1 cellular context compared by ENCODE assay signal in the genomic region with DNA sequence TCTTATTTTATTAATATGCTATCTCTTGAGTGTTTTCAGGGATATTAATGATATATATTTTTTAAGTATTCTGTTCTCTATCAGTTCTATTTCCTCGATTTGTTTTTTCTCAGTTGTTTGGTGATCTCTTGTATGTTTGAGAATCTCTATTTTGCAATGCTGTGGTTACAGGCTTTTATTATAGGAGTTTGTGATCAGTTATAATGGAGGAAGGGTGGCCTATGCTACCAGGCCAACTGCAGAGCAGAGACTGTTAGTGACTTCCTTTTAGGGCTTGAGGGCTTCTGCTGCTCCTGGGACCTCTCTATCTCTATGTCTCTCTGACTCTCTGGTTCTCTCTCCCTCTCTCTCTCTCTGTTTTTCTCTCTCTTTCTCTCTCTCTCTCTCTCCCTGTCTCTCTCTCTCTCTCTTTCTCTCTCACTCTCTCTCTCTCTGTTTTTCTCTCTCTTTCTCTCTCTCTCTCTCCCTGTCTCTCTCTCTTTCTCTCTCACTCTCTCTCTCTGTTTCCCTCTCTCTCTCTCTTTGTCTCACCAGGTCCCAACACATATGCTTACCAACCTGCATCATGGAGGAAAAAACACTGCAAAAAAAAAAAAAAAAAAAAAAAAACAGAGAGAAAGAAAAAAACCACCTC.
A peak's percentile ranks its signal among the peaks of the same experiment; 100 is the strongest.
TF ChIP-seq lines count a peak whose summit lies in the region.

No MANE protein-coding gene starts in this region.

TF ChIP-seq in HEK293, 187 proteins besides CTCF, POLR2A, EP300 and RAD21 (continued from another document):
- TF ChIP-seq ZNF596 (tag by site-specific recombination; IDR thresholded peaks at IDR 0.05) = peak; percentile 100
- TF ChIP-seq, protein P1, sequence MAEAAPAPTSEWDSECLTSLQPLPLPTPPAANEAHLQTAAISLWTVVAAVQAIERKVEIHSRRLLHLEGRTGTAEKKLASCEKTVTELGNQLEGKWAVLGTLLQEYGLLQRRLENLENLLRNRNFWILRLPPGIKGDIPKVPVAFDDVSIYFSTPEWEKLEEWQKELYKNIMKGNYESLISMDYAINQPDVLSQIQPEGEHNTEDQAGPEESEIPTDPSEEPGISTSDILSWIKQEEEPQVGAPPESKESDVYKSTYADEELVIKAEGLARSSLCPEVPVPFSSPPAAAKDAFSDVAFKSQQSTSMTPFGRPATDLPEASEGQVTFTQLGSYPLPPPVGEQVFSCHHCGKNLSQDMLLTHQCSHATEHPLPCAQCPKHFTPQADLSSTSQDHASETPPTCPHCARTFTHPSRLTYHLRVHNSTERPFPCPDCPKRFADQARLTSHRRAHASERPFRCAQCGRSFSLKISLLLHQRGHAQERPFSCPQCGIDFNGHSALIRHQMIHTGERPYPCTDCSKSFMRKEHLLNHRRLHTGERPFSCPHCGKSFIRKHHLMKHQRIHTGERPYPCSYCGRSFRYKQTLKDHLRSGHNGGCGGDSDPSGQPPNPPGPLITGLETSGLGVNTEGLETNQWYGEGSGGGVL (tag by site-specific recombination; IDR thresholded peaks at IDR 0.05) = no peak
